In the genomic region with DNA sequence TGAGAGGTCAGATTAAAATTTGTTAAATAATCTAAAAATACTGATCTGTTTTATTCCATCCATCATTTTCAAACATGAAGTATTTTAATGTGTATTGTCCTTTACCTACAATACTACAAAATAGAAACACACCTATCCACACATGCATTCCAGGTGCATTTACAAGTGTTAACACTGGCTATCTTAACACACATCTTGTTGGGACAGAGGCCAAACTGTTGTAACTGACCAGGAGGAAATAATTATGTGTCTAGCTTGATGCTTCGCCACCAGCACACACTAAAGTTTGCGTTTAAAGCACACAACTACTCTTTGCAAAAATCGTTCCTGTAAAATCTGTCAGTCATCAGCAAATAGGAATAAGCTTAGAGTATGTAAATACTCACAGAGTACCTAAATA, we compare ENCODE assay signal across 25 cellular contexts. TPM values are rescaled to one million over a fixed set of nuclear protein-coding genes. Genes with fewer than 3 reads are reported as not detected.
DNase-seq lines count a peak whose midpoint lies in the region; ATAC-seq, FAIRE-seq and TF ChIP-seq lines count a peak whose summit lies in the region.
"Had no signal": no experiment of that assay in that cellular context is flagged by ENCODE, and none has a peak within 500 bp of the region (broad histone marks: within the 10 kb centered on the region; RNA-seq: fewer than 3 reads in every experiment).

No MANE protein-coding gene starts in this region.

- TF ChIP-seq EP300 in K562 (IDR thresholded peaks at IDR 0.05; ENCODE audit: low read length) (no peak), neural cell (conservative IDR thresholded peaks at IDR 0.05; ENCODE audit: poor library complexity, severe bottlenecking) (no peak)

- H3K4me1 Mint-ChIP-seq in HFFc6 (ENCODE audit: low read depth): peaks cover 10% of the 10 kb centered on the region

- H3K36me3 Mint-ChIP-seq in HFFc6 (ENCODE audit: low read depth): no peaks in the 10 kb centered on the region
- H3K36me3 Mint-ChIP-seq: activated naive CD4-positive, alpha-beta T cell treated with anti-CD3 and anti-CD28 coated beads, Interleukin-2, amount 50 U/mL, for 24 hours; CD4-positive, alpha-beta memory T cell had no signal

- TF ChIP-seq CTCF in K562 (IDR thresholded peaks at IDR 0.05 in 2 of 3, conservative IDR thresholded peaks at IDR 0.05 in 1 of 3; ENCODE audit: insufficient read depth in 2 of 3, low read depth in 1 of 3, low read length in 3 of 3) (no peak), neural cell (IDR thresholded peaks at IDR 0.05; ENCODE audit: poor library complexity, severe bottlenecking) (no peak), HFFc6 (IDR thresholded peaks at IDR 0.05) (no peak)

- TF ChIP-seq POLR2A in GM12891 (IDR thresholded peaks at IDR 0.05; ENCODE audit: low read depth, low read length): no peak
- no peak for TF ChIP-seq POLR2A in K562 (conservative IDR thresholded peaks at IDR 0.05)

- H3K27ac ChIP-seq in Karpas-422 (ENCODE audit: low read length) (no peak overlapping the region), K562 (ENCODE audit: extremely low read depth, low read depth, low read length) (no peak overlapping the region), neural cell (ENCODE audit: low read length) (no peak overlapping the region)
- H3K27ac ChIP-seq: epithelial cell of prostate, KMS-11 had no signal

- no peaks in the 10 kb centered on the region for H3F3A ChIP-seq in neural cell (ENCODE audit: insufficient read depth, low read length, poor library complexity, severe bottlenecking)

- H3K4me3 ChIP-seq in Karpas-422 (ENCODE audit: low read length) (no peak overlapping the region), K562 (peak overlapping the region; percentile 74; the same call in 1 of the 2 replicates), neural cell (ENCODE audit: low read length) (peak overlapping the region; percentile 93)
- H3K4me3 ChIP-seq: lung had no signal

- H3K79me2 ChIP-seq in Karpas-422 (ENCODE audit: low read length) (peaks cover 61% of the 10 kb centered on the region), K562 (ENCODE audit: control insufficient read depth, insufficient read depth, low read length) (peaks cover 75% of the 10 kb centered on the region), neural cell (replicated peaks; ENCODE audit: insufficient read depth, low read length) (peaks cover 61% of the 10 kb centered on the region)

- H4K20me1 ChIP-seq in Karpas-422 (ENCODE audit: insufficient read depth, low read depth, low read length) (no peaks in the 10 kb centered on the region), K562 (replicated peaks; ENCODE audit: control insufficient read depth, insufficient read depth, low read length) (no peaks in the 10 kb centered on the region), neural cell (ENCODE audit: insufficient read depth) (no peaks in the 10 kb centered on the region)

- H3K4me1 ChIP-seq in Karpas-422 (ENCODE audit: low read length) (peaks cover 29% of the 10 kb centered on the region), K562 (replicated peaks in 1 of 2; ENCODE audit: control insufficient read depth in 2 of 2, insufficient read depth in 2 of 2, low read length in 2 of 2) (peaks cover 13 to 29% of the 10 kb centered on the region in 2 experiments; a peak in 4 of 5 replicates)

- intact Hi-C loops in K562 (cut with micrococcal nuclease): no loop called here

- no peaks in the 10 kb centered on the region for H3K9me2 ChIP-seq in Karpas-422 (replicated peaks; ENCODE audit: insufficient read depth, low read length)
- H3K9me2 ChIP-seq in neural cell (ENCODE audit: insufficient read depth, low read length): no peaks in the 10 kb centered on the region

- no peaks in the 10 kb centered on the region for H3K9me3 Mint-ChIP-seq in HFFc6
- H3K9me3 Mint-ChIP-seq: activated CD4-positive, alpha-beta T cell treated with anti-CD3 and anti-CD28 coated beads, Interleukin-2, amount 10 ng/mL, durations not matched to agents 7 days and 5 days; activated naive CD4-positive, alpha-beta T cell treated with anti-CD3 and anti-CD28 coated beads, Interleukin-2, amount 50 U/mL, for 24 hours; stimulated activated memory B cell treated with anti-CD40 and anti-IgM and Interleukin-4, amounts not matched to agents 10 μg/mL and 1 μg/mL and 100 μg/mL, for 72 hours had no signal

- no peak overlapping the region for H3K9ac ChIP-seq in Karpas-422 (ENCODE audit: low read length)
- H3K9ac ChIP-seq in K562 (ENCODE audit: insufficient read depth in 1 of 2, low read depth in 2 of 2, low read length in 2 of 2): peak overlapping the region in 1 of 2 experiments; percentile 76; a peak in 1 of 4 replicates
- no peak overlapping the region for H3K9ac ChIP-seq in neural cell (ENCODE audit: low read length)
- H3K9ac ChIP-seq: KMS-11 had no signal

- POLR2A ChIA-PET in K562 (lab: Yijun Ruan, JAX): no interaction called here

- no peaks in the 10 kb centered on the region for H3K9me1 ChIP-seq in K562 (ENCODE audit: control insufficient read depth, insufficient read depth, low read length)

- no peaks in the 10 kb centered on the region for H3K27me3 ChIP-seq in Karpas-422 (ENCODE audit: low read length)
- no peaks in the 10 kb centered on the region for H3K27me3 ChIP-seq in K562 (ENCODE audit: control insufficient read depth in 2 of 2, insufficient read depth in 2 of 2, low read length in 2 of 2)
- H3K27me3 ChIP-seq in neural cell (ENCODE audit: insufficient read depth, low read depth, low read length): no peaks in the 10 kb centered on the region

- no peak for TF ChIP-seq RAD21 in K562 (CRISPR knock-in tag; conservative IDR thresholded peaks at IDR 0.05 in 1 of 2, IDR thresholded peaks at IDR 0.05 in 1 of 2)
- TF ChIP-seq RAD21 in neural cell (conservative IDR thresholded peaks at IDR 0.05): no peak

- in situ Hi-C loops in K562 (cut with MboI): no loop called here

- H3K9me3 ChIP-seq in Karpas-422 (ENCODE audit: low read length): no peaks in the 10 kb centered on the region
- H3K9me3 ChIP-seq in K562 (replicated peaks; ENCODE audit: control insufficient read depth, insufficient read depth, low read depth, low read length): no peaks in the 10 kb centered on the region
- H3K9me3 ChIP-seq in neural cell (ENCODE audit: low read length): no peaks in the 10 kb centered on the region

- no TSS peak for BruUV-seq in K562 (replicated peaks; lab: Mats Ljungman, UMichigan)

- H3K4me2 ChIP-seq in Karpas-422 (ENCODE audit: low read depth, low read length, poor library complexity, severe bottlenecking) (peak overlapping the region; percentile 71), K562 (ENCODE audit: insufficient read depth, low read length) (peak overlapping the region; percentile 50), neural cell (ENCODE audit: low read length) (peak overlapping the region; percentile 2)

- WGBS in K562 (ENCODE audit: insufficient coverage, low coverage, missing lambda C conversion rate): 8% methylated on average over 3 of the region's 3 CpGs

- no peaks in the 10 kb centered on the region for H3K27me3 Mint-ChIP-seq in HFFc6 (ENCODE audit: insufficient read depth)
- H3K27me3 Mint-ChIP-seq: activated naive CD4-positive, alpha-beta T cell treated with anti-CD3 and anti-CD28 coated beads, Interleukin-2, amount 50 U/mL, for 24 hours; stimulated activated memory B cell treated with anti-CD40 and anti-IgM and Interleukin-4, amounts not matched to agents 10 μg/mL and 1 μg/mL and 100 μg/mL, for 72 hours had no signal

- no peak overlapping the region for H3K4me3 Mint-ChIP-seq in HFFc6
- H3K4me3 Mint-ChIP-seq: activated CD4-positive, alpha-beta T cell treated with anti-CD3 and anti-CD28 coated beads, Interleukin-2, amount 10 ng/mL, durations not matched to agents 7 days and 5 days; activated CD8-positive, alpha-beta memory T cell treated with anti-CD3 and anti-CD28 coated beads, Interleukin-2, amount 10 ng/mL, durations not matched to agents 7 days and 5 days; activated naive CD4-positive, alpha-beta T cell treated with anti-CD3 and anti-CD28 coated beads, Interleukin-2, amount 50 U/mL, for 24 hours; CD4-positive, alpha-beta memory T cell; stimulated activated memory B cell treated with anti-CD40 and anti-IgM and Interleukin-4, amounts not matched to agents 10 μg/mL and 1 μg/mL and 100 μg/mL, for 72 hours had no signal

- FAIRE-seq in GM12891 (lab: Jason Lieb, UNC): peak; percentile 48
- FAIRE-seq in K562 (lab: Jason Lieb, UNC): peak; percentile 26
- FAIRE-seq: islet of Langerhans, urothelium cell line had no signal

- H3K27ac Mint-ChIP-seq in HFFc6: no peak overlapping the region
- H3K27ac Mint-ChIP-seq: activated CD4-positive, alpha-beta T cell treated with anti-CD3 and anti-CD28 coated beads, Interleukin-2, amount 10 ng/mL, durations not matched to agents 7 days and 5 days; activated CD8-positive, alpha-beta memory T cell treated with anti-CD3 and anti-CD28 coated beads, Interleukin-2, amount 10 ng/mL, durations not matched to agents 7 days and 5 days; activated naive CD4-positive, alpha-beta T cell treated with anti-CD3 and anti-CD28 coated beads, Interleukin-2, amount 50 U/mL, for 24 hours; CD4-positive, alpha-beta memory T cell; stimulated activated memory B cell treated with anti-CD40 and anti-IgM and Interleukin-4, amounts not matched to agents 10 μg/mL and 1 μg/mL and 100 μg/mL, for 72 hours had no signal

- CTCF ChIA-PET in K562 (lab: Yijun Ruan, JAX; ENCODE audit: low intra/inter-chr PET ratio): no interaction called here

- H3K36me3 ChIP-seq in Karpas-422 (ENCODE audit: insufficient read depth, low read length): 0 out of 2 replicates have a peak, but pooled peaks cover 4% of the 10 kb centered on the region
- H3K36me3 ChIP-seq in K562 (ENCODE audit: control insufficient read depth, insufficient read depth, low read length): 0 out of 3 replicates have a peak, but pooled peaks cover 5% of the 10 kb centered on the region
- no peaks in the 10 kb centered on the region for H3K36me3 ChIP-seq in neural cell (ENCODE audit: insufficient read depth, low read length)

- H2AFZ ChIP-seq in Karpas-422 (ENCODE audit: low read length): no peak overlapping the region
- H2AFZ ChIP-seq in K562 (ENCODE audit: low read depth, low read length): no peak overlapping the region
- H2AFZ ChIP-seq in neural cell (ENCODE audit: low read depth, low read length): no peak overlapping the region

- ATAC-seq in K562 (no peak), GM19397 (IDR thresholded peaks at IDR 0.05; ENCODE audit: unreplicated experiment) (no peak)
- ATAC-seq: activated CD8-positive, alpha-beta memory T cell treated with anti-CD3 and anti-CD28 coated beads, Interleukin-2, amount 10 ng/mL, durations not matched to agents 7 days and 5 days; stimulated activated memory B cell treated with anti-CD40 and anti-IgM and Interleukin-4, amounts not matched to agents 10 μg/mL and 1 μg/mL and 100 μg/mL, for 72 hours had no signal

- DNase-seq in GM12891 (ENCODE audit: insufficient read length, low spot score) (no peak), Karpas-422 (no peak), K562 (ENCODE audit: extremely low read depth in 1 of 4, low spot score in 3 of 4) (peak in 1 of 4 experiments; percentile 22), NCI-H524 (lab: John Stamatoyannopoulos, UW) (no peak), HFFc6 (no peak)
- DNase-seq: activated CD4-positive, alpha-beta T cell treated with anti-CD3 and anti-CD28 coated beads, Interleukin-2, amount 10 ng/mL, durations not matched to agents 7 days and 5 days; activated CD8-positive, alpha-beta memory T cell treated with anti-CD3 and anti-CD28 coated beads, Interleukin-2, amount 10 ng/mL, durations not matched to agents 7 days and 5 days; CD4-positive, alpha-beta memory T cell; DMS153; foreskin fibroblast; NCI-H1048; NCI-H187 treated with DMSO at 0.1 percent for 48 hours; OCI-M1; SIG-M5; small intestine; T-helper 1 cell had no signal

RNA-seq across cellular contexts. Expression of a gene that starts 2.8 kb away (rescaled TPM):
- 2.6 TPM for polyA plus RNA-seq in GM12891 (2012; ENCODE audit: low read depth, missing spikeins)
- total RNA-seq in Karpas-422 (2014; rRNA removed; shearing (Covaris generic); ENCODE audit: low replicate concordance): 4.4 and 8.1 TPM in 2 replicates
- 9.0 and 12.7 TPM in 2 replicates for total RNA-seq in K562 (2011; cell fraction: chromatin; rRNA removed; ENCODE audit: low replicate concordance)
- total RNA-seq in K562 (2011; cell fraction: nucleolus; rRNA removed): 4.2 and 5.7 TPM in 2 replicates
- total RNA-seq in K562 (2011; cell fraction: nucleoplasm; rRNA removed): 5.3 and 6.6 TPM in 2 replicates
- total RNA-seq in K562 (2014; rRNA removed): 4.1 and 6.5 TPM in 2 replicates
- 7.2 and 8.6 TPM in 2 replicates for total RNA-seq in K562 (2014; rRNA removed; fragmentation: Illumina TruSeq; extraction: Trizol)
- total RNA-seq in K562 (2015; rRNA removed; fragmentation: Illumina TruSeq; extraction: Trizol): 10.0 and 10.7 TPM in 2 replicates
- 5.9 and 6.1 TPM in 2 replicates for total RNA-seq in K562 (2021)
- polyA plus RNA-seq in K562 (2011; rRNA removed): 8.7 and 9.8 TPM in 2 replicates
- 2.4 and 5.6 TPM in 2 replicates for polyA plus RNA-seq in K562 (2011; cell fraction: cytosol; rRNA removed)
- 2.8 and 5.6 TPM in 2 replicates for polyA plus RNA-seq in K562 (2011; cell fraction: nucleus; rRNA removed)
- 3.8 and 4.9 TPM in 2 replicates for polyA plus RNA-seq in K562 (2012)
- polyA plus RNA-seq in K562 (2014; fragmentation: Illumina TruSeq; extraction: Trizol): 7.9 and 8.1 TPM in 2 replicates
- polyA plus RNA-seq in K562 (2014; fragmentation: Nextera tagmentation; extraction: Ambion mirVana): 1 to 10 TPM; 1.7 to 2.5 TPM
- polyA plus RNA-seq in K562 (2014; rRNA removed): 3.9 and 5.5 TPM in 2 replicates
- polyA minus RNA-seq in K562 (2011; rRNA and poly(A)+ RNA removed): 11.3 and 14.4 TPM in 2 replicates
- 3.3 and 6.7 TPM in 2 replicates for polyA minus RNA-seq in K562 (2011; cell fraction: cytosol; rRNA and poly(A)+ RNA removed)
- polyA minus RNA-seq in K562 (2011; cell fraction: nucleus; rRNA and poly(A)+ RNA removed): 7.0 and 15.3 TPM in 2 replicates
- polyA plus RNA-seq in neural cell: 15.4 and 30.5 TPM in 2 replicates
- polyA minus RNA-seq in neural cell: 33.1 and 40.2 TPM in 2 replicates
- 1 to 10 TPM; 3.8 to 4.7 (median 4.3) TPM for total RNA-seq in HFFc6 (2021; fragmentation: NEBNext Ultra II Directional; extraction: Animal tissue kit (Norgen Biotek cat#: 25700))

RNA-seq across cellular contexts. Expression of a gene that starts 59.2 kb away (rescaled TPM):
- 7.4 TPM for polyA plus RNA-seq in GM12891 (2012; ENCODE audit: low read depth, missing spikeins)
- 5.8 and 11.5 TPM in 2 replicates for total RNA-seq in Karpas-422 (2014; rRNA removed; shearing (Covaris generic); ENCODE audit: low replicate concordance)
- total RNA-seq in K562 (2011; cell fraction: chromatin; rRNA removed; ENCODE audit: low replicate concordance): 22.8 and 62.2 TPM in 2 replicates
- 3.0 and 4.6 TPM in 2 replicates for total RNA-seq in K562 (2011; cell fraction: nucleolus; rRNA removed)
- total RNA-seq in K562 (2011; cell fraction: nucleoplasm; rRNA removed): 8.4 and 13.4 TPM in 2 replicates
- 16.4 and 18.6 TPM in 2 replicates for total RNA-seq in K562 (2014; rRNA removed)
- 46.9 and 57.2 TPM in 2 replicates for total RNA-seq in K562 (2014; rRNA removed; fragmentation: Illumina TruSeq; extraction: Trizol)
- 42.4 and 46.3 TPM in 2 replicates for total RNA-seq in K562 (2015; rRNA removed; fragmentation: Illumina TruSeq; extraction: Trizol)
- 45.9 and 47.6 TPM in 2 replicates for total RNA-seq in K562 (2021)
- 14.9 and 19.1 TPM in 2 replicates for polyA plus RNA-seq in K562 (2011; rRNA removed)
- 1.1 and 3.3 TPM in 2 replicates for polyA plus RNA-seq in K562 (2011; cell fraction: cytosol; rRNA removed)
- polyA plus RNA-seq in K562 (2011; cell fraction: nucleus; rRNA removed): 5.9 and 9.0 TPM in 2 replicates
- polyA plus RNA-seq in K562 (2012): 13.1 and 18.1 TPM in 2 replicates
- polyA plus RNA-seq in K562 (2014; fragmentation: Illumina TruSeq; extraction: Trizol): 25.1 and 32.2 TPM in 2 replicates
- polyA plus RNA-seq in K562 (2014; fragmentation: Nextera tagmentation; extraction: Ambion mirVana): 10 to 100 TPM; 32.9 to 56.5 TPM
- polyA plus RNA-seq in K562 (2014; rRNA removed): 14.6 and 18.7 TPM in 2 replicates
- polyA minus RNA-seq in K562 (2011; rRNA and poly(A)+ RNA removed): 49.5 and 66.4 TPM in 2 replicates
- 6.5 and 10.0 TPM in 2 replicates for polyA minus RNA-seq in K562 (2011; cell fraction: cytosol; rRNA and poly(A)+ RNA removed)
- polyA minus RNA-seq in K562 (2011; cell fraction: nucleus; rRNA and poly(A)+ RNA removed): 9.0 and 19.9 TPM in 2 replicates
- polyA plus RNA-seq in neural cell: 2.4 and 3.9 TPM in 2 replicates
- 6.6 and 8.7 TPM in 2 replicates for polyA minus RNA-seq in neural cell
- total RNA-seq in HFFc6 (2021; fragmentation: NEBNext Ultra II Directional; extraction: Animal tissue kit (Norgen Biotek cat#: 25700)): 10 to 100 TPM; 15.1 to 41.5 (median 36.8) TPM

Comparison
In these comparisons a context has a peak if more than half of its experiments do, and no peak if none do; other contexts are left out.
1. H3K4me2 ChIP-seq: peak in every context shown above with its lines; median percentile 71 in Karpas-422; 50 in K562; 2 in neural cell.